Comparison of ENCODE assay signal across 24 cellular contexts in genomic region chr16:85332175-85332574, GRCh38.
DNase-seq lines count a peak whose midpoint lies in the region; ATAC-seq, FAIRE-seq and TF ChIP-seq lines count a peak whose summit lies in the region.
"Had no signal": no experiment of that assay in that cellular context is flagged by ENCODE, and none has a peak within 500 bp of the region (broad histone marks: within the 10 kb centered on the region; RNA-seq: fewer than 3 reads in every experiment).

No MANE protein-coding gene starts in this region.

- H3K9ac ChIP-seq in HepG2 (ENCODE audit: insufficient read depth, low read depth, low read length) (no peak overlapping the region), K562 (ENCODE audit: insufficient read depth in 1 of 2, low read depth in 2 of 2, low read length in 2 of 2) (peak overlapping the region in 1 of 2 experiments; percentile 67; a peak in 2 of 4 replicates), trophoblast cell (ENCODE audit: low read length) (no peak overlapping the region)
- H3K9ac ChIP-seq: BLaER1 treated with 17β-estradiol and CSF1 and Interleukin-3, amounts not matched to agents 10 nM and 100 nM had no signal

- H3K4me2 ChIP-seq in HepG2 (ENCODE audit: low read depth, low read length) (no peak overlapping the region), K562 (ENCODE audit: insufficient read depth, low read length) (no peak overlapping the region), trophoblast cell (ENCODE audit: low read length) (peak overlapping the region; percentile 7)
- H3K4me2 ChIP-seq: BLaER1 treated with 17β-estradiol and CSF1 and Interleukin-3, amounts not matched to agents 10 nM and 100 nM had no signal

- POLR2A ChIA-PET in HepG2 (lab: Yijun Ruan, JAX) (no interaction called here), K562 (lab: Yijun Ruan, JAX) (interaction anchor here (0.6 kb wide), 1 partner anchor 11 kb away, joined by 3 read pairs; no protein-coding TSS in a partner anchor)

- TF ChIP-seq POLR2A in HepG2 (IDR thresholded peaks at IDR 0.05; ENCODE audit: insufficient read depth in 1 of 2, low read depth in 2 of 2, low read length in 2 of 2): no peak
- TF ChIP-seq POLR2A in right lobe of liver (IDR thresholded peaks at IDR 0.05): no peak
- no peak for TF ChIP-seq POLR2A in K562 (conservative IDR thresholded peaks at IDR 0.05)
- no peak for TF ChIP-seq POLR2A in GM12892 (IDR thresholded peaks at IDR 0.05; ENCODE audit: low read depth, low read length)

- H3K36me3 ChIP-seq in HepG2 (replicated peaks in 1 of 2; ENCODE audit: control insufficient read depth in 1 of 2, insufficient read depth in 2 of 2, low read length in 2 of 2) (no peaks in the 10 kb centered on the region), right lobe of liver (no peaks in the 10 kb centered on the region), K562 (ENCODE audit: control insufficient read depth, insufficient read depth, low read length) (no peaks in the 10 kb centered on the region; the same call in 2 of the 3 replicates), trophoblast cell (ENCODE audit: control insufficient read depth in 1 of 2, insufficient read depth in 2 of 2, low read length in 2 of 2) (no peaks in the 10 kb centered on the region), pancreas (no peaks in the 10 kb centered on the region)
- H3K36me3 ChIP-seq: BLaER1 treated with 17β-estradiol and CSF1 and Interleukin-3, amounts not matched to agents 10 nM and 100 nM had no signal

- WGBS in HepG2 (ENCODE audit: low lambda C conversion rate): 78% methylated on average over 5 of the region's 12 CpGs
- WGBS in right lobe of liver (ENCODE audit: insufficient coverage, low coverage, low lambda C conversion rate, missing lambda C conversion rate): no CpG with 5 or more reads among the region's 12 CpGs
- 83% methylated on average over 12 of the region's 12 CpGs for WGBS in K562 (ENCODE audit: insufficient coverage, low coverage, missing lambda C conversion rate)
- WGBS in trophoblast cell (ENCODE audit: extremely low coverage, insufficient coverage, insufficient read length): no CpG with 5 or more reads among the region's 12 CpGs
- 89 to 94% methylated on average over 12 of the region's 12 CpGs for WGBS in pancreas, 2 donors

- H2BK5ac ChIP-seq in trophoblast cell (ENCODE audit: low read depth, low read length, poor library complexity): no peak overlapping the region

- peak overlapping the region; percentile 20 for H4K91ac ChIP-seq in trophoblast cell (ENCODE audit: low read depth, low read length)

- FAIRE-seq in HepG2 (lab: Jason Lieb, UNC) (no peak), K562 (lab: Jason Lieb, UNC) (no peak), pancreas (lab: Jason Lieb, UNC) (no peak), GM12892 (lab: Jason Lieb, UNC) (no peak), RCC 7860 (lab: Jason Lieb, UNC) (no peak)
- FAIRE-seq: GM19239, H54 had no signal

- no peaks in the 10 kb centered on the region for H3K9me3 ChIP-seq in HepG2 (ENCODE audit: low read length)
- no peaks in the 10 kb centered on the region for H3K9me3 ChIP-seq in right lobe of liver
- H3K9me3 ChIP-seq in K562 (replicated peaks; ENCODE audit: control insufficient read depth, insufficient read depth, low read depth, low read length): no peaks in the 10 kb centered on the region
- no peaks in the 10 kb centered on the region for H3K9me3 ChIP-seq in trophoblast cell (ENCODE audit: insufficient read depth, low read depth, low read length)
- H3K9me3 ChIP-seq in pancreas: no peaks in the 10 kb centered on the region
- H3K9me3 ChIP-seq: BLaER1 treated with 17β-estradiol and CSF1 and Interleukin-3, amounts not matched to agents 10 nM and 100 nM had no signal

- H2AK5ac ChIP-seq in trophoblast cell (ENCODE audit: low read length): peak overlapping the region; percentile 23

- no peak for DNase-seq in HepG2 (ENCODE audit: low spot score)
- no peak for DNase-seq in right lobe of liver
- no peak for DNase-seq in K562 (ENCODE audit: extremely low read depth in 1 of 4, low spot score in 3 of 4)
- DNase-seq in left kidney (ENCODE audit: low read depth, low spot score): peak; percentile 43
- no peak for DNase-seq in trophoblast cell
- DNase-seq in pancreas: no peak
- DNase-seq in GM12892 (ENCODE audit: insufficient read length): no peak
- DNase-seq in RCC 7860 (ENCODE audit: low spot score): no peak
- DNase-seq: DMS153, GDM1, NCI-H1105, NCI-H146, NCI-H2029, NCI-H2227 treated with DMSO at 0.1 percent for 48 hours, NCI-H510A treated with DMSO at 0.1 percent for 48 hours, NCI-H82, OCI-M1, SHP77 treated with DMSO at 0.1 percent for 48 hours had no signal

- H3K4me1 ChIP-seq in HepG2 (ENCODE audit: insufficient read depth, low read length) (peaks cover 57% of the 10 kb centered on the region), right lobe of liver (peaks cover 0 to 24% (median 7%) of the 10 kb centered on the region in 4 donors), K562 (replicated peaks in 1 of 2; ENCODE audit: control insufficient read depth in 2 of 2, insufficient read depth in 2 of 2, low read length in 2 of 2) (peaks cover 63 to 86% of the 10 kb centered on the region in 2 experiments), trophoblast cell (ENCODE audit: control insufficient read depth in 1 of 2, insufficient read depth in 2 of 2, low read length in 2 of 2) (peaks cover 46 to 48% of the 10 kb centered on the region in 2 experiments), pancreas (peaks cover 8 to 25% (median 12%) of the 10 kb centered on the region in 3 donors)

- H3K4ac ChIP-seq in trophoblast cell (ENCODE audit: low read depth, low read length): no peak overlapping the region

- in situ Hi-C loops in HepG2 (cut with HindIII; ENCODE audit: extremely low pct_ligation_motif_present, low pct_unique_long_range_greater_than_20kb): no loop called here
- in situ Hi-C loops in K562 (cut with MboI): no loop called here

- H3K79me2 ChIP-seq in HepG2 (ENCODE audit: insufficient read depth, low read length) (no peaks in the 10 kb centered on the region), K562 (ENCODE audit: control insufficient read depth, insufficient read depth, low read length) (peaks cover 20% of the 10 kb centered on the region), trophoblast cell (ENCODE audit: control insufficient read depth, insufficient read depth, low read length, poor library complexity) (peaks cover 2% of the 10 kb centered on the region)

- TF ChIP-seq RAD21 in HepG2 (CRISPR knock-in tag; IDR thresholded peaks at IDR 0.05) (no peak), K562 (CRISPR knock-in tag; conservative IDR thresholded peaks at IDR 0.05 in 1 of 2, IDR thresholded peaks at IDR 0.05 in 1 of 2) (no peak)

- H3K23ac ChIP-seq in trophoblast cell (ENCODE audit: low read length): no peak overlapping the region

- ATAC-seq in HepG2 (no peak), right lobe of liver (no peak), K562 (no peak), pancreas (no peak)

- H3K4me3 ChIP-seq in HepG2 (replicated peaks in 1 of 3; ENCODE audit: insufficient read depth in 1 of 3, low read depth in 2 of 3, low read length in 3 of 3) (no peak overlapping the region), right lobe of liver (no peak overlapping the region), K562 (no peak overlapping the region), trophoblast cell (ENCODE audit: low read depth, low read length) (no peak overlapping the region), pancreas (no peak overlapping the region)
- H3K4me3 ChIP-seq: BLaER1 treated with 17β-estradiol and CSF1 and Interleukin-3, amounts not matched to agents 10 nM and 100 nM; SK-N-MC had no signal

- BruUV-seq in HepG2 (replicated peaks; lab: Mats Ljungman, UMichigan) (no TSS peak), K562 (replicated peaks; lab: Mats Ljungman, UMichigan) (no TSS peak)

- H2BK120ac ChIP-seq in trophoblast cell (ENCODE audit: insufficient read depth, low read length, poor library complexity): no peak overlapping the region

- no peak for TF ChIP-seq CTCF in HepG2 (CRISPR knock-in tag; IDR thresholded peaks at IDR 0.05)
- TF ChIP-seq CTCF in right lobe of liver (IDR thresholded peaks at IDR 0.05): no peak
- TF ChIP-seq CTCF in K562 (IDR thresholded peaks at IDR 0.05 in 2 of 3, conservative IDR thresholded peaks at IDR 0.05 in 1 of 3; ENCODE audit: insufficient read depth in 2 of 3, low read depth in 1 of 3, low read length in 3 of 3): no peak
- no peak for TF ChIP-seq CTCF in pancreas (IDR thresholded peaks at IDR 0.05)

- H2BK12ac ChIP-seq in trophoblast cell (ENCODE audit: low read length): no peak overlapping the region

- CTCF ChIA-PET in HepG2 (lab: Yijun Ruan, JAX; ENCODE audit: low intra/inter-chr PET ratio, low total read pairs): no interaction called here
- CTCF ChIA-PET in K562 (lab: Yijun Ruan, JAX; ENCODE audit: low intra/inter-chr PET ratio): interaction anchor here (0.7 kb wide), 1 partner anchor 124 kb away, joined by 3 read pairs; no protein-coding TSS in a partner anchor

- H3K18ac ChIP-seq in trophoblast cell (ENCODE audit: low read length): no peak overlapping the region

- H3K14ac ChIP-seq in trophoblast cell (ENCODE audit: low read length): no peak overlapping the region

- intact Hi-C loops in HepG2 (cut with micrococcal nuclease; ENCODE audit: unreplicated experiment) (no loop called here), right lobe of liver (cut with DNase I) (no loop called here), K562 (cut with micrococcal nuclease) (loop anchor here (10.0 kb wide), 1 partner anchor 233 kb away; no protein-coding TSS in a partner anchor), pancreas (cut with DNase I) (no loop called here)

- H3K9me1 ChIP-seq in K562 (ENCODE audit: control insufficient read depth, insufficient read depth, low read length): no peaks in the 10 kb centered on the region

- H4K20me1 ChIP-seq in HepG2 (ENCODE audit: insufficient read depth, low read length) (peaks cover 18% of the 10 kb centered on the region; the same call in 1 of the 2 replicates), K562 (replicated peaks; ENCODE audit: control insufficient read depth, insufficient read depth, low read length) (no peaks in the 10 kb centered on the region)

- H3K79me1 ChIP-seq in trophoblast cell (ENCODE audit: low read length): peaks cover 19% of the 10 kb centered on the region

- TF ChIP-seq EP300 in HepG2 (IDR thresholded peaks at IDR 0.05; ENCODE audit: low read depth in 2 of 2, low read length in 2 of 2): no peak
- TF ChIP-seq EP300 in HepG2 (CRISPR knock-in tag; IDR thresholded peaks at IDR 0.05; ENCODE audit: borderline replicate concordance): no peak
- TF ChIP-seq EP300 in K562 (IDR thresholded peaks at IDR 0.05; ENCODE audit: low read length): no peak

- no peak overlapping the region for H2AFZ ChIP-seq in HepG2 (ENCODE audit: low read length)
- H2AFZ ChIP-seq in K562 (ENCODE audit: low read depth, low read length): no peak overlapping the region
- no peak overlapping the region for H2AFZ ChIP-seq in trophoblast cell (ENCODE audit: insufficient read depth, low read length, poor library complexity)

- H3K27ac ChIP-seq in HepG2 (ENCODE audit: extremely low read length, insufficient read depth, low read length): no peak overlapping the region
- H3K27ac ChIP-seq in right lobe of liver: no peak overlapping the region
- H3K27ac ChIP-seq in K562 (ENCODE audit: extremely low read depth, low read depth, low read length): 0 out of 3 replicates have a peak overlapping the region, but pooled peaks have one; percentile 2
- H3K27ac ChIP-seq in trophoblast cell (ENCODE audit: low read depth, low read length): no peak overlapping the region
- H3K27ac ChIP-seq in pancreas: no peak overlapping the region
- H3K27ac ChIP-seq: 22Rv1; BLaER1 treated with 17β-estradiol and CSF1 and Interleukin-3, amounts not matched to agents 10 nM and 100 nM; HL-60; SK-N-MC had no signal

- H4K12ac ChIP-seq in trophoblast cell (ENCODE audit: low read depth, low read length): no peak overlapping the region

- H3K27me3 ChIP-seq in HepG2 (ENCODE audit: control insufficient read depth in 1 of 2, insufficient read depth in 2 of 2, low read length in 2 of 2): peaks cover 5 to 31% of the 10 kb centered on the region in 2 experiments
- no peaks in the 10 kb centered on the region for H3K27me3 ChIP-seq in right lobe of liver
- H3K27me3 ChIP-seq in K562 (ENCODE audit: control insufficient read depth in 2 of 2, insufficient read depth in 2 of 2, low read length in 2 of 2): no peaks in the 10 kb centered on the region
- H3K27me3 ChIP-seq in trophoblast cell (ENCODE audit: insufficient read depth, low read length): no peaks in the 10 kb centered on the region
- H3K27me3 ChIP-seq in pancreas: no peaks in the 10 kb centered on the region

- no peak overlapping the region for H4K8ac ChIP-seq in trophoblast cell (ENCODE audit: low read depth, low read length)

Comparison
In these comparisons a context has a peak if more than half of its experiments do, and no peak if none do; other contexts are left out.
1. Of the 241 proteins assayed by ChIP-seq in both HepG2 and K562: peak only in HepG2: none; only in K562: ESRRA, TFAP4 and ZFP36; in both: none; in neither: 237; mixed calls (peak in some experiments, not most) for 1.